20 cellular contexts compared by ENCODE assay signal in the genomic region with DNA sequence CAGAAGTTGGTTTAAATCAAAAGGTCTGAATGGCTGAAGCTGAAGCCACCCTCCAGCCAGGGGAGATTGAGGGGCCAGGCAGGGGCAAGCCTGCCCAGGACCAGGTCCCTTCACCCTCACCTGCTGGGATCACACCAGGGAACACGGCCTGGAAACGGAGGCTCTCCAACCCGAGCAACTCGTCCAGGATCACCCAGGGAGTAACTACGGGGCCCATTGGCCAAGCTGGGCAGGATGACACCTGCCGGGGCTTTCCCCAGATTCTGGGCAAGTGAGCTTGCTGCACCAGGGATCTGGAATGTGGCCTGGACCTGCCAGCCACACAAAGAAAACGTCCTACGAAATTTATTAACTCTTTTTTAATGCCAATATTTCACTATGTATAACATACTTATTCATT.
"Had no signal": no experiment of that assay in that cellular context is flagged by ENCODE, and none has a peak within 500 bp of the region (broad histone marks: within the 10 kb centered on the region; RNA-seq: fewer than 3 reads in every experiment).

No MANE protein-coding gene starts in this region.

- H3K4me1 ChIP-seq: parathyroid adenoma, prostate gland had no signal

- DNase-seq: cortex of kidney; effector memory CD8-positive, alpha-beta T cell; gastrocnemius medialis; naive B cell; stimulated activated CD4-positive, alpha-beta T cell treated with anti-CD3 and anti-CD28 coated beads, Interleukin-15, amount 100 ng/mL, for 24 hours; stimulated activated CD4-positive, alpha-beta T cell treated with anti-CD3 and anti-CD28 coated beads, Interleukin-2, amount 100 ng/mL, for 48 hours; stimulated activated naive CD4-positive, alpha-beta T cell; stimulated activated naive CD8-positive, alpha-beta T cell treated with anti-CD3 and anti-CD28 coated beads, Interleukin-15, amount 100 ng/mL, for 72 hours; transverse colon had no signal

- H3K36me3 ChIP-seq: gastrocnemius medialis, neutrophil, prostate gland, right atrium auricular region, suprapubic skin, transverse colon had no signal

- H3K9me3 ChIP-seq: gastrocnemius medialis, neutrophil, prostate gland, right atrium auricular region, suprapubic skin, transverse colon had no signal

- FAIRE-seq: endometrium, keratinocyte had no signal

- H3K4me3 ChIP-seq: gastrocnemius medialis, lung, prostate gland, right atrium auricular region, skin epidermis, suprapubic skin, transverse colon had no signal

- ATAC-seq: effector memory CD8-positive, alpha-beta T cell; gastrocnemius medialis; left lobe of liver; natural killer cell treated with Interleukin-12 subunit alpha and Interleukin-12 subunit beta and Interleukin-15 and Interleukin-18, amount 100 ng/mL, for 72 hours; stimulated activated naive CD8-positive, alpha-beta T cell treated with anti-CD3 and anti-CD28 coated beads, Interleukin-15, amount 100 ng/mL, for 72 hours had no signal

- H3K27me3 ChIP-seq: right atrium auricular region had no signal

- H3K9ac ChIP-seq: parathyroid adenoma had no signal

- H3K27ac ChIP-seq: gastrocnemius medialis, neutrophil, parathyroid adenoma, prostate gland, right atrium auricular region, skin epidermis, suprapubic skin, transverse colon had no signal
